In the genomic region with DNA sequence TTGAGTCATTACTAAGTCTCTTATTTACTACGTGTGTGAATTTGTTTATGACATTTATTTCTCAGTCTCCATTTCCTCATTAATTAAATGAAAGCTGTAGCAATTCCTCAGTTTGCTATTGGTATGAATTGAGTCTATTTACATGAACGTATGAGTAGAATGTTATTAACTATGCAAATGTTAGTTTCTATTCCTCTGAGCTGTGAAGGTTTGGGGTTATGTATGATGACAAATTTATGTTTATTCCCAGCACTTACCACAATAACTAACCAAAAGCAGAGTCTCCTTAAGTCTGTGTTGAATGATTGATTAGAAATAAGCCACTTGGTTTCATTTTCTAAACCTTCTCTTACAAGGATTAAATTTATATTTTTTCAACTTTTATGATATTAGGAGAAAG, we compare ENCODE assay signal across 25 cellular contexts.
DNase-seq lines count a peak whose midpoint lies in the region; ATAC-seq and TF ChIP-seq lines count a peak whose summit lies in the region.
"Had no signal": no experiment of that assay in that cellular context is flagged by ENCODE, and none has a peak within 500 bp of the region (broad histone marks: within the 10 kb centered on the region; RNA-seq: fewer than 3 reads in every experiment).

No MANE protein-coding gene starts in this region.

- no peaks in the 10 kb centered on the region for H3K36me3 Mint-ChIP-seq in mesothelial cell of epicardium
- H3K36me3 Mint-ChIP-seq in activated CD8-positive, alpha-beta T cell treated with anti-CD3 and anti-CD28 coated beads for 36 hours (ENCODE audit: low read depth) = no peaks in the 10 kb centered on the region
- H3K36me3 Mint-ChIP-seq: stimulated activated effector memory CD8-positive, alpha-beta T cell treated with anti-CD3 and anti-CD28 coated beads, Interleukin-12 subunit alpha, Interleukin-12 subunit beta, amount 100 ng/mL, for 72 hours had no signal

- POLR2A ChIA-PET in activated CD8-positive, alpha-beta T cell treated with anti-CD3 and anti-CD28 coated beads for 36 hours (lab: Charles Lee) = no interaction called here

- CTCF ChIA-PET in activated CD8-positive, alpha-beta T cell treated with anti-CD3 and anti-CD28 coated beads for 36 hours (lab: Charles Lee) = no interaction called here

- TF ChIP-seq CTCF in mesothelial cell of epicardium (IDR thresholded peaks at IDR 0.05; ENCODE audit: unreplicated experiment) = no peak
- no peak for TF ChIP-seq CTCF in activated CD8-positive, alpha-beta T cell treated with anti-CD3 and anti-CD28 coated beads for 36 hours (IDR thresholded peaks at IDR 0.05)

- H3K4me3 Mint-ChIP-seq in mesothelial cell of epicardium = no peak overlapping the region
- no peak overlapping the region for H3K4me3 Mint-ChIP-seq in activated CD8-positive, alpha-beta T cell treated with anti-CD3 and anti-CD28 coated beads for 36 hours
- H3K4me3 Mint-ChIP-seq: natural killer cell; stimulated activated effector memory CD8-positive, alpha-beta T cell treated with anti-CD3 and anti-CD28 coated beads, Interleukin-12 subunit alpha, Interleukin-12 subunit beta, amount 100 ng/mL, for 72 hours; T-helper 1 cell treated with Interleukin-12 subunit alpha and Interleukin-12 subunit beta and Interleukin-4 antibody, amounts not matched to agents 30 μg/mL and 1 μg/mL, for 36 hours had no signal

- H3K27me3 Mint-ChIP-seq in mesothelial cell of epicardium (ENCODE audit: low read depth) = no peaks in the 10 kb centered on the region
- no peaks in the 10 kb centered on the region for H3K27me3 Mint-ChIP-seq in activated CD8-positive, alpha-beta T cell treated with anti-CD3 and anti-CD28 coated beads for 36 hours

- DNase-seq in mesothelial cell of epicardium (ENCODE audit: low spot score in 2 of 2, unreplicated experiment in 2 of 2) (no peak), NCI-H526 treated with DMSO at 0.1 percent for 48 hours (lab: John Stamatoyannopoulos, UW) (no peak), HT-29 (ENCODE audit: low spot score) (no peak)
- DNase-seq in activated CD8-positive, alpha-beta T cell treated with anti-CD3 and anti-CD28 coated beads for 36 hours = no peak
- DNase-seq: activated CD4-positive, alpha-beta T cell treated with anti-CD3 and anti-CD28 coated beads for 1 hour; activated CD8-positive, alpha-beta memory T cell treated with anti-CD3 and anti-CD28 coated beads for 24 hours; activated T-cell treated with anti-CD3 and anti-CD28 coated beads, Interleukin-2, amount 50 U/mL, for 1 hour; cerebellar nuclear complex; COR-L47; DMS79; glutamatergic neuron; Karpas-422; kidney; natural killer cell; NCI-H1930; NCI-H774; retina; stimulated activated CD4-positive, alpha-beta T cell treated with anti-CD3 and anti-CD28 coated beads, Interleukin-2, amount 100 ng/mL, for 48 hours; uterus had no signal

- H3K27ac Mint-ChIP-seq in mesothelial cell of epicardium = no peak overlapping the region
- H3K27ac Mint-ChIP-seq in activated CD8-positive, alpha-beta T cell treated with anti-CD3 and anti-CD28 coated beads for 36 hours = no peak overlapping the region
- H3K27ac Mint-ChIP-seq: natural killer cell; stimulated activated effector memory CD8-positive, alpha-beta T cell treated with anti-CD3 and anti-CD28 coated beads, Interleukin-12 subunit alpha, Interleukin-12 subunit beta, amount 100 ng/mL, for 72 hours; T-helper 1 cell treated with Interleukin-12 subunit alpha and Interleukin-12 subunit beta and Interleukin-4 antibody, amounts not matched to agents 30 μg/mL and 1 μg/mL, for 36 hours had no signal

- intact Hi-C loops in activated CD8-positive, alpha-beta T cell treated with anti-CD3 and anti-CD28 coated beads for 36 hours (cut with micrococcal nuclease) = no loop called here

- ATAC-seq in GM18498 (IDR thresholded peaks at IDR 0.05; ENCODE audit: unreplicated experiment) = peak; percentile 60
- ATAC-seq in GM19452 (IDR thresholded peaks at IDR 0.05; ENCODE audit: unreplicated experiment) = peak; percentile 78
- ATAC-seq in HG02678 (IDR thresholded peaks at IDR 0.05; ENCODE audit: unreplicated experiment) = peak; percentile 62
- ATAC-seq in HG03457 (IDR thresholded peaks at IDR 0.05; ENCODE audit: unreplicated experiment) = peak; percentile 82
- ATAC-seq in activated CD8-positive, alpha-beta T cell treated with anti-CD3 and anti-CD28 coated beads for 36 hours = no peak
- ATAC-seq: natural killer cell; stimulated activated effector memory CD8-positive, alpha-beta T cell treated with anti-CD3 and anti-CD28 coated beads, Interleukin-12 subunit alpha, Interleukin-12 subunit beta, amount 100 ng/mL, for 72 hours had no signal

- H3K4me1 Mint-ChIP-seq in mesothelial cell of epicardium = no peaks in the 10 kb centered on the region
- H3K4me1 Mint-ChIP-seq in activated CD8-positive, alpha-beta T cell treated with anti-CD3 and anti-CD28 coated beads for 36 hours (ENCODE audit: low read depth) = no peaks in the 10 kb centered on the region
- H3K4me1 Mint-ChIP-seq: natural killer cell; stimulated activated effector memory CD8-positive, alpha-beta T cell treated with anti-CD3 and anti-CD28 coated beads, Interleukin-12 subunit alpha, Interleukin-12 subunit beta, amount 100 ng/mL, for 72 hours had no signal

- H3K9me3 Mint-ChIP-seq in mesothelial cell of epicardium = peaks cover 9% of the 10 kb centered on the region
- H3K9me3 Mint-ChIP-seq in activated CD8-positive, alpha-beta T cell treated with anti-CD3 and anti-CD28 coated beads for 36 hours = peaks cover 5% of the 10 kb centered on the region
